ENCODE assay signal across 16 cellular contexts in the genomic region with DNA sequence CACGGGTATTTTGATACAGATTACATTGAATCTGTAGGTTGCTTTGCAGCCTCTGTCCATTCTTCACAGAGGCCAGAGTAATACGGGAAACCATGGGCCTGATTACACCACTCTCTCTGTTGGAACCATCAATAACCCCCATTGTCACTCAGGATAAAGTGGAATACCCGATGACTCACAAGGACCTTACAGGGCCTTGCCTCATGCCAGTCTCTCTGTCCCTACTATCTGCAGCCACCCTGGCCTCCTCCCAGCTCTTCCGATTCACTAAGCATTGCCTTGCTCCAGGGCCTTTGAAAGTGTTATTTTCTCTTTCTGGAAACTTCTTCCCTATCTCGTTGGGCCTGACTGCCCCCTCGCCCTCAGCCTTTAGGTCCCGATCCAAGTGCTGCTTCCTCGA.
DNase-seq lines count a peak whose midpoint lies in the region; ATAC-seq, FAIRE-seq and TF ChIP-seq lines count a peak whose summit lies in the region.
"Had no signal": no experiment of that assay in that cellular context is flagged by ENCODE, and none has a peak within 500 bp of the region (broad histone marks: within the 10 kb centered on the region; RNA-seq: fewer than 3 reads in every experiment).

No MANE protein-coding gene starts in this region.

- H3K9me3 ChIP-seq in pancreas = no peaks in the 10 kb centered on the region
- H3K9me3 ChIP-seq: SJSA1 had no signal

- H3K27ac ChIP-seq in cingulate gyrus (ENCODE audit: low read depth, low read length) = peak overlapping the region; percentile 61
- peak overlapping the region; percentile 60 for H3K27ac ChIP-seq in layer of hippocampus (ENCODE audit: low read depth, low read length)
- peak overlapping the region; percentile 77 for H3K27ac ChIP-seq in substantia nigra (ENCODE audit: low read depth, low read length, poor library complexity, severe bottlenecking)
- H3K27ac ChIP-seq in pancreas = no peak overlapping the region
- H3K27ac ChIP-seq: SJSA1 had no signal

- DNase-seq in RPMI7951 (ENCODE audit: low read depth) (peak; percentile 78), substantia nigra (lab: John Stamatoyannopoulos, UW) (peak in 24 of 49 donors; percentile 6 to 68 (median 19)), AG08396 (ENCODE audit: low spot score) (no peak), pancreas (no peak)
- DNase-seq: Calu3; CD4-positive, alpha-beta T cell; NCI-H1436; NCI-H2029; NCI-H748 treated with DMSO at 0.1 percent for 48 hours had no signal

- intact Hi-C loops in pancreas (cut with DNase I) = no loop called here

- 80 to 81% methylated on average over 8 of the region's 8 CpGs for WGBS in pancreas, 2 donors

- no peak for FAIRE-seq in pancreas (lab: Jason Lieb, UNC)
- FAIRE-seq: H54, K562 had no signal

- no peaks in the 10 kb centered on the region for H3K36me3 ChIP-seq in pancreas
- H3K36me3 ChIP-seq: SJSA1 had no signal

- H3K4me3 ChIP-seq in pancreas = no peak overlapping the region
- H3K4me3 ChIP-seq: K562, SJSA1 had no signal

- H3K27me3 ChIP-seq in layer of hippocampus (ENCODE audit: control insufficient read depth, insufficient read depth, low read length) = no peaks in the 10 kb centered on the region
- H3K27me3 ChIP-seq in pancreas = no peaks in the 10 kb centered on the region
- H3K27me3 ChIP-seq: SJSA1 had no signal

- no peak for TF ChIP-seq CTCF in pancreas (IDR thresholded peaks at IDR 0.05)

- no peaks in the 10 kb centered on the region for H3K4me1 ChIP-seq in pancreas
- H3K4me1 ChIP-seq: SJSA1 had no signal

- no peak for ATAC-seq in HG03457 (IDR thresholded peaks at IDR 0.05; ENCODE audit: unreplicated experiment)
- no peak for ATAC-seq in HG03439 (IDR thresholded peaks at IDR 0.05; ENCODE audit: unreplicated experiment)
- ATAC-seq in pancreas = no peak
- ATAC-seq: K562 had no signal

Comparison
In these comparisons a context has a peak if more than half of its experiments do, and no peak if none do; other contexts are left out.
1. H3K27ac ChIP-seq: peak in cingulate gyrus (single experiment), layer of hippocampus (single experiment) and substantia nigra (single experiment); none in pancreas (0 of 4).